In the genomic region with DNA sequence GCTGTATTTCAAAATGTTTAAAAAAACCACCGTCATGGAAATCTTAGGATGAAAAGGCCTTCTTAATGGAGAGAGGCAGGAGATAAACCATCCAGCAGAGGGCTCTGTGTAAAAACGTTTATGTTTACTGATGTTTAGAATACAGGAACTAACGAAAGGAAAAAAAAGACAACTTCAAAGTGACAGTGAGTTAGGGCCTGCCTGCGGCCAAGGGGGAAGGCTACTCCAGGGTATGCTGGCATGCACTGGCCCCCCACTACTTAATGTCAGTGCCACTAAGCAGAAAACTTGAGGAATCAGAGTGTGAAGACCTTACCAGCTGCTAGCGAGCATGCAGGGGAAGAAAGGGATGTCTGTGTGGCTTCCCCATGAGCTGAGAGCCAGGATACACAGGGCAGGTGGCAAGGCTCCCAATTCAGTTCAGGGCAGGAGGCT, we compare ENCODE assay signal across 9 cellular contexts. TPM values are rescaled to one million over a fixed set of nuclear protein-coding genes. Genes with fewer than 3 reads are reported as not detected.
DNase-seq lines count a peak whose midpoint lies in the region; ATAC-seq, FAIRE-seq and TF ChIP-seq lines count a peak whose summit lies in the region.
"Had no signal": no experiment of that assay in that cellular context is flagged by ENCODE, and none has a peak within 500 bp of the region (broad histone marks: within the 10 kb centered on the region; RNA-seq: fewer than 3 reads in every experiment).

No MANE protein-coding gene starts in this region.

- no peaks in the 10 kb centered on the region for H3K4me1 ChIP-seq in small intestine (ENCODE audit: control insufficient read depth in 2 of 2, insufficient read depth in 1 of 2, low read depth in 1 of 2, low read length in 1 of 2)

- no peak overlapping the region for H3K27ac ChIP-seq in small intestine (ENCODE audit: low read depth in 1 of 2, low read length in 1 of 2)

- H3K9me3 Mint-ChIP-seq in activated B cell treated with CpG ODN at 0.5 μM for 24 hours, result no peaks in the 10 kb centered on the region

- H3K4me3 ChIP-seq in fibroblast of villous mesenchyme (ENCODE audit: low read depth, low read length) (no peak overlapping the region), small intestine (ENCODE audit: low read depth in 1 of 2, low read length in 2 of 2) (no peak overlapping the region)

- DNase-seq in stimulated activated CD4-positive, alpha-beta T cell treated with anti-CD3 and anti-CD28 coated beads, Interleukin-15, amount 100 ng/mL, for 24 hours, result peak; percentile 20
- no peak for DNase-seq in stimulated activated CD4-positive, alpha-beta T cell treated with anti-CD3 and anti-CD28 coated beads, Interleukin-12 subunit alpha, Interleukin-12 subunit beta, amount 100 ng/mL, for 4 hours
- peak; percentile 78 for DNase-seq in KBM-7
- no peak for DNase-seq in activated B cell treated with CpG ODN at 0.5 μM for 24 hours
- DNase-seq in fibroblast of villous mesenchyme (ENCODE audit: low read depth), result peak; percentile 57
- DNase-seq in small intestine, result peak; percentile 41
- DNase-seq in NCI-H446 treated with DMSO at 0.1 percent for 48 hours (lab: John Stamatoyannopoulos, UW), result no peak
- no peak for DNase-seq in middle frontal gyrus (ENCODE audit: extremely low spot score, low spot score)

- no peaks in the 10 kb centered on the region for H3K27me3 ChIP-seq in small intestine (ENCODE audit: control insufficient read depth in 2 of 2, insufficient read depth in 2 of 2, low read length in 2 of 2)

- CTCF ChIA-PET in activated B cell treated with CpG ODN at 0.5 μM for 24 hours (lab: Charles Lee), result interaction anchor here (0.7 to 1.8 kb wide), 5 partner anchors 17 to 353 kb away, joined by 3 to 22 read pairs (median 5); no protein-coding TSS in a partner anchor

- H3K36me3 ChIP-seq in small intestine (ENCODE audit: control insufficient read depth in 2 of 2, insufficient read depth in 2 of 2, low read length in 2 of 2), result no peaks in the 10 kb centered on the region

- in situ Hi-C loops in KBM-7 (cut with MboI; ENCODE audit: low pct_unique_long_range_greater_than_20kb, low sequenced_read_pairs), result no loop called here

- ATAC-seq in activated B cell treated with CpG ODN at 0.5 μM for 24 hours (ENCODE audit: low read depth), result peak; percentile 25

- no peaks in the 10 kb centered on the region for H3K27me3 Mint-ChIP-seq in activated B cell treated with CpG ODN at 0.5 μM for 24 hours

- peaks cover 6% of the 10 kb centered on the region for H3K4me1 Mint-ChIP-seq in activated B cell treated with CpG ODN at 0.5 μM for 24 hours

- WGBS in small intestine, 3 donors, result 29 to 55% (median 35%) methylated on average over 5 of the region's 5 CpGs

- peak overlapping the region; percentile 33 for H3K4me3 Mint-ChIP-seq in activated B cell treated with CpG ODN at 0.5 μM for 24 hours

- no peak overlapping the region for H3K27ac Mint-ChIP-seq in activated B cell treated with CpG ODN at 0.5 μM for 24 hours

- FAIRE-seq in small intestine (lab: Jason Lieb, UNC), result no peak
- FAIRE-seq: colon had no signal

- H3K36me3 Mint-ChIP-seq in activated B cell treated with CpG ODN at 0.5 μM for 24 hours (ENCODE audit: low read depth), result peaks cover 10% of the 10 kb centered on the region

- TF ChIP-seq CTCF in activated B cell treated with CpG ODN at 0.5 μM for 24 hours (IDR thresholded peaks at IDR 0.05), result no peak
- TF ChIP-seq CTCF in fibroblast of villous mesenchyme (IDR thresholded peaks at IDR 0.05; ENCODE audit: insufficient read depth, low read depth, low read length), result peak; percentile 57

- POLR2A ChIA-PET in activated B cell treated with CpG ODN at 0.5 μM for 24 hours (lab: Charles Lee), result no interaction called here

- no peaks in the 10 kb centered on the region for H3K9me3 ChIP-seq in small intestine (ENCODE audit: control insufficient read depth, low read depth)

- intact Hi-C loops in activated B cell treated with CpG ODN at 0.5 μM for 24 hours (cut with micrococcal nuclease), result loop anchor here (1.0 kb wide), 2 partner anchors 298 to 351 kb away; no protein-coding TSS in a partner anchor

RNA-seq across cellular contexts. Expression of a gene that starts 47.7 kb away (rescaled TPM):
- total RNA-seq in activated B cell treated with CpG ODN at 0.5 μM for 24 hours, result 4.1 TPM in 2 replicates
- 4.2 and 4.7 TPM in 2 replicates for total RNA-seq in fibroblast of villous mesenchyme
- polyA plus RNA-seq in small intestine, result 10 to 100 TPM in 2 of 3 donors, 1 to 10 TPM in 1; 9.2 to 31.8 (median 11.6) TPM

Comparison
In these comparisons a context has a peak if more than half of its experiments do, and no peak if none do; other contexts are left out.
1. DNase-seq: peak in stimulated activated CD4-positive, alpha-beta T cell treated with anti-CD3 and anti-CD28 coated beads, Interleukin-15, amount 100 ng/mL, for 24 hours (single experiment), KBM-7 (single experiment), fibroblast of villous mesenchyme (single experiment) and small intestine (single experiment); none in stimulated activated CD4-positive, alpha-beta T cell treated with anti-CD3 and anti-CD28 coated beads, Interleukin-12 subunit alpha, Interleukin-12 subunit beta, amount 100 ng/mL, for 4 hours (single experiment), activated B cell treated with CpG ODN at 0.5 μM for 24 hours (single experiment), NCI-H446 treated with DMSO at 0.1 percent for 48 hours (single experiment) and middle frontal gyrus (single experiment).